In the genomic region with DNA sequence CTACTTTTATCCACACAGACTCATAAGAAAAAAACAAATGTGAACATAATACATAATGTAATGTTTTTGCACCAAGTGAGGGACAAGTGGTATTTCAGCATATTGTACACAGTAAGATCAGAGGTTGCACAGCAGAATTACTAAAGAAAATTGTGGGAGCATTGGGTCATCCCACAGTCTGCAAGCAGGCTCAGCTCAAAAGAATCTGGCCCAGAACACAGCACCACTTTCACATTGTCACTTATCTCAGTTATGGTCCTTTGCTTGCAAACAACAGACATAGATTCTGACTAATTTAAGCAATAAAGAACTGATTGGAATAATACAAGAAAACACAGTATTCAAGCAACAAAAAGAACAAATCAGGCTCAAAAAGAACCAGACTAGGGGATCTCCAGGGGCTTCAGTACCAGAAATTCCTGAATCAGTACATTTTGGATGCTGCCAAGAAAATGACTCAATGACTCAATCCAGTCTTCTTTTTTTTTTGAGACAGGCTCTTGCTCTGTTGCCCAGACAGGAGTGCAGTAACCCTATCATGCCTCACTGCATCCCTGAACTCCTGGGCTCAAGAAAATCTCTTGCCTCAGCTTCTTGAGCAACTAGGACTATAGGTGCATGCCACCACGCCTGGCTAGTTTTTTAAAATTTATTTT, we compare ENCODE assay signal across 11 cellular contexts. TPM values are rescaled to one million over a fixed set of nuclear protein-coding genes. Genes with fewer than 3 reads are reported as not detected.
DNase-seq lines count a peak whose midpoint lies in the region; ATAC-seq, FAIRE-seq and TF ChIP-seq lines count a peak whose summit lies in the region.
"Had no signal": no experiment of that assay in that cellular context is flagged by ENCODE, and none has a peak within 500 bp of the region (broad histone marks: within the 10 kb centered on the region; RNA-seq: fewer than 3 reads in every experiment).

No MANE protein-coding gene starts in this region.

- H3K4me3 ChIP-seq in A549 = no peak overlapping the region
- H3K4me3 ChIP-seq in GM12878 = no peak overlapping the region
- no peak overlapping the region for H3K4me3 ChIP-seq in kidney epithelial cell (ENCODE audit: low read depth, low read length)

- in situ Hi-C loops in GM12878 (cut with MboI) = loop anchor here (25.0 kb wide), 1 partner anchor 1840 kb away; no protein-coding TSS in a partner anchor

- TF ChIP-seq CTCF in A549 (IDR thresholded peaks at IDR 0.05) (no peak), GM12878 (IDR thresholded peaks at IDR 0.05 in 2 of 3, conservative IDR thresholded peaks at IDR 0.05 in 1 of 3; ENCODE audit: control insufficient read depth in 2 of 3, extremely low read depth in 1 of 3, insufficient read depth in 1 of 3, low read depth in 3 of 3, low read length in 3 of 3) (no peak), kidney epithelial cell (IDR thresholded peaks at IDR 0.05; ENCODE audit: insufficient read depth, low read length, poor library complexity, severe bottlenecking) (no peak)

- H3K36me3 ChIP-seq in GM12878 (ENCODE audit: control insufficient read depth in 2 of 2, insufficient read depth in 2 of 2, low read length in 1 of 2) = no peaks in the 10 kb centered on the region
- H3K36me3 ChIP-seq in kidney epithelial cell (ENCODE audit: control insufficient read depth, insufficient read depth, low read length) = no peaks in the 10 kb centered on the region
- H3K36me3 ChIP-seq: BE2C had no signal

- 81% methylated on average over 1 of the region's 1 CpG for WGBS in A549 (ENCODE audit: missing lambda C conversion rate)
- WGBS in GM12878 (ENCODE audit: insufficient coverage, insufficient replicate concordance, low lambda C conversion rate, missing lambda C conversion rate) = 0% methylated on average over 1 of the region's 1 CpG

- CTCF ChIA-PET in A549 (lab: Yijun Ruan, JAX) (interaction anchor here (1.2 kb wide), 1 partner anchor 15 kb away, joined by 5 read pairs; no protein-coding TSS in a partner anchor), GM12878 (lab: Yijun Ruan, JAX) (interaction anchor here (1.9 kb wide), 1 partner anchor 16 kb away, joined by 12 read pairs; no protein-coding TSS in a partner anchor), HEK293T (lab: Yijun Ruan, JAX) (no interaction called here)

- TF ChIP-seq EP300 in A549 (IDR thresholded peaks at IDR 0.05) (no peak), GM12878 (IDR thresholded peaks at IDR 0.05; ENCODE audit: borderline replicate concordance in 1 of 2, control insufficient read depth in 1 of 2, low read depth in 2 of 2, low read length in 2 of 2) (no peak)

- H4K20me1 ChIP-seq in GM12878 (ENCODE audit: control insufficient read depth, insufficient read depth) = no peaks in the 10 kb centered on the region

- intact Hi-C loops in GM12878 (cut with micrococcal nuclease; ENCODE audit: unreplicated experiment) = loop anchor here (2.0 to 5.0 kb wide), 4 partner anchors 15 to 270 kb away; partner anchors contain the start of genes EEA1 and PLEKHG7

- POLR2A ChIA-PET in A549 (lab: Yijun Ruan, JAX) (interaction anchor here (1.4 kb wide), 1 partner anchor 15 kb away, joined by 3 read pairs; no protein-coding TSS in a partner anchor), GM12878 (lab: Charles Lee) (interaction anchor here (0.6 to 3.3 kb wide), 5 partner anchors 15 to 459 kb away, joined by 3 to 11 read pairs (median 4); partner anchors contain the start of gene EEA1), HEK293T (lab: Yijun Ruan, JAX) (no interaction called here)

- H3K9me3 ChIP-seq in A549 (peaks cover 13% of the 10 kb centered on the region), GM12878 (replicated peaks; ENCODE audit: control insufficient read depth, insufficient read depth, low read length) (peaks cover 10% of the 10 kb centered on the region)
- H3K9me3 ChIP-seq: BE2C had no signal

- TF ChIP-seq RAD21 in A549 (conservative IDR thresholded peaks at IDR 0.05 in 1 of 2, IDR thresholded peaks at IDR 0.05 in 1 of 2) = no peak
- no peak for TF ChIP-seq RAD21 in GM12878 (IDR thresholded peaks at IDR 0.05; ENCODE audit: insufficient read depth, low read depth, low read length)

- FAIRE-seq in A549 (lab: Jason Lieb, UNC) (no peak), GM12878 (lab: Jason Lieb, UNC) (no peak)

- H3K79me2 ChIP-seq in GM12878 (ENCODE audit: control insufficient read depth, insufficient read depth, low read length) = no peaks in the 10 kb centered on the region
- H3K79me2 ChIP-seq: parathyroid adenoma had no signal

- H3K4me1 ChIP-seq in A549 (peaks cover 43% of the 10 kb centered on the region), GM12878 (ENCODE audit: control insufficient read depth, insufficient read depth, low read length) (peaks cover 47% of the 10 kb centered on the region)
- H3K4me1 ChIP-seq: BE2C, parathyroid adenoma had no signal

- no TSS peak for BruUV-seq in GM12878 (replicated peaks; lab: Mats Ljungman, UMichigan)

- H3K27me3 ChIP-seq in GM12878 (replicated peaks in 1 of 2; ENCODE audit: control insufficient read depth in 2 of 2, insufficient read depth in 2 of 2, low read length in 1 of 2) = no peaks in the 10 kb centered on the region
- H3K27me3 ChIP-seq in kidney epithelial cell (ENCODE audit: control insufficient read depth, insufficient read depth, low read length) = no peaks in the 10 kb centered on the region
- H3K27me3 ChIP-seq: BE2C had no signal

- peak; percentile 73 to 78 for ATAC-seq in A549
- peak; percentile 39 for ATAC-seq in GM12878

- SMC1A ChIA-PET in GM12878 (lab: Charles Lee; ENCODE audit: uncharacterized antibody, unreplicated experiment) = interaction anchor here (0.6 to 1.8 kb wide), 5 partner anchors 18 to 450 kb away, joined by 3 to 5 read pairs (median 3); no protein-coding TSS in a partner anchor

- H3K9ac ChIP-seq in GM12878 (ENCODE audit: control insufficient read depth, insufficient read depth, low read length) = 0 out of 2 replicates have a peak overlapping the region, but pooled peaks have one; percentile 16
- H3K9ac ChIP-seq: parathyroid adenoma had no signal

- no peak overlapping the region; the same call in 1 of the 2 replicates for H2AFZ ChIP-seq in GM12878 (ENCODE audit: control insufficient read depth, low read depth, low read length)
- H2AFZ ChIP-seq: parathyroid adenoma had no signal

- no peak for TF ChIP-seq POLR2A in A549 (IDR thresholded peaks at IDR 0.05; ENCODE audit: low read length)
- TF ChIP-seq POLR2A in GM12878 (IDR thresholded peaks at IDR 0.05; ENCODE audit: low read depth, low read length) = no peak

- H3K27ac ChIP-seq in A549 (peak overlapping the region; percentile 74 to 83), GM12878 (ENCODE audit: control insufficient read depth, insufficient read depth) (peak overlapping the region; percentile 91)
- H3K27ac ChIP-seq: parathyroid adenoma had no signal

- RAD21 ChIA-PET in GM12878 (lab: Charles Lee; ENCODE audit: unreplicated experiment) = interaction anchor here (2.4 to 2.9 kb wide), 2 partner anchors 16 to 45 kb away, joined by 10 to 17 read pairs; no protein-coding TSS in a partner anchor

- peak overlapping the region; percentile 44 for H3K4me2 ChIP-seq in A549
- H3K4me2 ChIP-seq in GM12878 (ENCODE audit: control insufficient read depth, insufficient read depth) = peak overlapping the region; percentile 69

- no peak for DNase-seq in A549 (ENCODE audit: low read depth in 1 of 2, low spot score in 1 of 2)
- DNase-seq in HCEC 1CT = peak; percentile 92
- no peak for DNase-seq in GM12878 (ENCODE audit: low read depth, low spot score)
- peak; percentile 94 for DNase-seq in kidney epithelial cell (ENCODE audit: low read depth)
- no peak for DNase-seq in HEK293T (ENCODE audit: extremely low spot score)
- no peak for DNase-seq in DMS153 treated with DMSO at 0.1 percent for 48 hours (lab: John Stamatoyannopoulos, UW; ENCODE audit: unreplicated experiment)
- DNase-seq in NCI-H1417 (lab: John Stamatoyannopoulos, UW) = no peak
- no peak for DNase-seq in NCI-H2196 (lab: John Stamatoyannopoulos, UW; ENCODE audit: unreplicated experiment)
- DNase-seq: activated CD4-positive, alpha-beta T cell treated with anti-CD3 and anti-CD28 coated beads, Interleukin-2, amount 50 U/mL, for 1 hour; BE2C had no signal

TF ChIP-seq in A549, 52 proteins besides CTCF, POLR2A, EP300 and RAD21 (continues in another document):
- 0 out of 4 replicates have a peak, but pooled peaks of 1 of the 2 experiments have one; percentile 5 for TF ChIP-seq CEBPB (IDR thresholded peaks at IDR 0.05)

TF ChIP-seq in GM12878, 131 proteins besides CTCF, POLR2A, EP300 and RAD21 (continues in another document):
- no peak for TF ChIP-seq BACH1 (IDR thresholded peaks at IDR 0.05; ENCODE audit: borderline replicate concordance)
- no peak for TF ChIP-seq HDGF (IDR thresholded peaks at IDR 0.05)
- TF ChIP-seq JUNB (IDR thresholded peaks at IDR 0.05) = 0 out of 2 replicates have a peak, but pooled peaks have one; percentile 15
- TF ChIP-seq RELA (IDR thresholded peaks at IDR 0.05; ENCODE audit: borderline replicate concordance, partially characterized antibody) = no peak

TF ChIP-seq in HEK293T, 16 proteins besides CTCF, POLR2A, EP300 and RAD21 (continues in another document):
- no peak for TF ChIP-seq ELF4 (IDR thresholded peaks at IDR 0.05)
- TF ChIP-seq SUZ12 (IDR thresholded peaks at IDR 0.05) = no peak
- no peak for TF ChIP-seq LEF1 (IDR thresholded peaks at IDR 0.05; ENCODE audit: borderline replicate concordance)
- no peak for TF ChIP-seq HDGF (IDR thresholded peaks at IDR 0.05; ENCODE audit: borderline replicate concordance)

RNA-seq across cellular contexts. Expression of gene EEA1, which starts 42.9 kb away (rescaled TPM):
- polyA plus RNA-seq in A549 (2011; rRNA removed) (8.1 and 8.3 TPM in 2 replicates), A549 (2017; fragmentation: RNase III; extraction: RNeasy Plus Mini Kit Qiagen cat#74134 plus additional on column Dnase treatment) (5.0 to 6.6 TPM (median 5.3 TPM) in 3 replicates), GM12878 (2011; rRNA removed) (9.7 and 16.5 TPM in 2 replicates), GM12878 (2014; fragmentation: Illumina TruSeq; extraction: Trizol) (20.0 and 23.0 TPM in 2 replicates), GM12878 (2014; fragmentation: Nextera tagmentation; extraction: Ambion mirVana) (1 to 10 TPM; 5.5 to 9.5 TPM), GM12878 (2014; rRNA removed) (4.9 and 6.9 TPM in 2 replicates), GM12878 (2016; fragmentation: Nextera tagmentation; extraction: Ambion mirVana) (10 to 100 TPM; 38.4 to 40.3 TPM)
- polyA plus RNA-seq in A549 (2012; cell fraction: cytosol; rRNA removed) = 0.66 and 0.67 TPM in 2 replicates
- 0.82 and 1.2 TPM in 2 replicates for polyA plus RNA-seq in A549 (2012; cell fraction: nucleus; rRNA removed)
- 5.2 and 9.8 TPM in 2 replicates for polyA minus RNA-seq in A549 (2011; rRNA and poly(A)+ RNA removed)
- total RNA-seq in GM12878 (2013; cell fraction: nucleolus; rRNA removed) = 24.6 and 34.9 TPM in 2 replicates
- total RNA-seq in GM12878 (2014; rRNA removed) (9.3 and 10.8 TPM in 2 replicates), GM12878 (2014; rRNA removed; fragmentation: Illumina TruSeq; extraction: Trizol) (17.3 and 21.7 TPM in 2 replicates), GM12878 (2021) (26.5 and 27.7 TPM in 2 replicates), kidney epithelial cell (9.2 TPM in 2 replicates)
- polyA plus RNA-seq in GM12878 (2011; ENCODE audit: low read depth) = 2.3 TPM
- 2.1 and 2.2 TPM in 2 replicates for polyA plus RNA-seq in GM12878 (2011; cell fraction: cytosol; rRNA removed)
- 6.8 and 9.4 TPM in 2 replicates for polyA plus RNA-seq in GM12878 (2011; cell fraction: nucleus; rRNA removed)
- 4.1 and 7.0 TPM in 2 replicates for polyA plus RNA-seq in GM12878 (2012)
- polyA minus RNA-seq in GM12878 (2011; rRNA and poly(A)+ RNA removed) = 5.9 and 11.0 TPM in 2 replicates
- 11.2 and 17.9 TPM in 2 replicates for polyA minus RNA-seq in GM12878 (2011; cell fraction: cytosol; rRNA and poly(A)+ RNA removed)
- polyA minus RNA-seq in GM12878 (2011; cell fraction: nucleus; rRNA and poly(A)+ RNA removed) = 9.7 and 10.8 TPM in 2 replicates

Comparison
In these comparisons a context has a peak if more than half of its experiments do, and no peak if none do; other contexts are left out.
1. DNase-seq: peak in HCEC 1CT (single experiment) and kidney epithelial cell (single experiment); none in A549 (0 of 2), GM12878 (single experiment), HEK293T (single experiment), DMS153 treated with DMSO at 0.1 percent for 48 hours (single experiment), NCI-H1417 (0 of 3) and NCI-H2196 (single experiment).
2. Of the 24 proteins assayed by ChIP-seq in both GM12878 and A549: peak only in GM12878: JUNB; only in A549: none; in both: none; in neither: 22; mixed calls (peak in some experiments, not most) for 1.